31 cellular contexts compared by ENCODE assay signal in the genomic region with DNA sequence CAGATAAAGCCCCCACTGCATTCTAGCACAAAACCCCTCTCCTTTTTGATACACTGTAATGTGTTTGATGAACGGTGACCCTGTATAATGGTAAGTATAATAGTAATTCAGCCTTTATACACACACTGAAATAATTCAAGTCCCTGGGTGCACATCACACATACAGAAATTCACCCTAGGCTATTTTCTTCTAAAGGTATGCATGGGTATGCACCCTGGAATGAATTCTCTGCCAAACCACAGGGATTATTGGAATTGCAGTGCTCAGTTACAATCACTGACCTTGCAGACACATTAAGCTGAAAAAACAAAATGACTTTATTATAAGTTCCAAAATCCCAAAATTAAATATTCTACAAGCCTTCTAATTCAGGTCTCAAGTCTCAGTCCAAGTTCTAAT.
DNase-seq lines count a peak whose midpoint lies in the region; ATAC-seq and TF ChIP-seq lines count a peak whose summit lies in the region.
"Had no signal": no experiment of that assay in that cellular context is flagged by ENCODE, and none has a peak within 500 bp of the region (broad histone marks: within the 10 kb centered on the region; RNA-seq: fewer than 3 reads in every experiment).

No MANE protein-coding gene starts in this region.

- no peaks in the 10 kb centered on the region for H3K36me3 Mint-ChIP-seq in activated T-helper 1 cell treated with anti-CD3 and anti-CD28 coated beads, Interleukin-12 subunit alpha, Interleukin-12 subunit beta, Interleukin-2, Interleukin-4 antibody, amounts not matched to agents 30 ng/mL and 10 ng/mL and 1 ng/mL, durations not matched to agents 14 hours and 24 hours and 36 hours (ENCODE audit: low read depth)
- H3K36me3 Mint-ChIP-seq in activated naive CD4-positive, alpha-beta T cell treated with anti-CD3 and anti-CD28 coated beads for 36 hours (ENCODE audit: low read depth) = no peaks in the 10 kb centered on the region
- H3K36me3 Mint-ChIP-seq: activated CD8-positive, alpha-beta memory T cell treated with anti-CD3 and anti-CD28 coated beads, Interleukin-2, amount 10 ng/mL, durations not matched to agents 7 days and 5 days; CD8-positive, alpha-beta T cell; neural progenitor cell had no signal

- H3K9me3 Mint-ChIP-seq in activated T-helper 1 cell treated with anti-CD3 and anti-CD28 coated beads, Interleukin-12 subunit alpha, Interleukin-12 subunit beta, Interleukin-2, Interleukin-4 antibody, amounts not matched to agents 30 ng/mL and 10 ng/mL and 1 ng/mL, durations not matched to agents 14 hours and 24 hours and 36 hours = no peaks in the 10 kb centered on the region
- H3K9me3 Mint-ChIP-seq in activated naive CD4-positive, alpha-beta T cell treated with anti-CD3 and anti-CD28 coated beads for 36 hours = peaks cover 6% of the 10 kb centered on the region
- H3K9me3 Mint-ChIP-seq: activated T-cell treated with anti-CD3 and anti-CD28 coated beads, Interleukin-2, amount 50 U/mL, for 4 hours; neural progenitor cell had no signal

- H3K4me1 ChIP-seq in GM23248 (ENCODE audit: insufficient read depth) = peaks cover 28% of the 10 kb centered on the region
- H3K4me1 ChIP-seq: parathyroid adenoma, spleen had no signal

- in situ Hi-C loops in GM23248 (cut with MboI) = no loop called here

- no peaks in the 10 kb centered on the region for H3K9me3 ChIP-seq in GM23248 (ENCODE audit: low read depth)
- H3K9me3 ChIP-seq: A549 had no signal

- CTCF ChIA-PET in AG04449 (lab: Yijun Ruan, JAX) = interaction anchor here (0.6 kb wide), 1 partner anchor 12 kb away, joined by 3 read pairs; no protein-coding TSS in a partner anchor
- CTCF ChIA-PET in activated naive CD4-positive, alpha-beta T cell treated with anti-CD3 and anti-CD28 coated beads for 36 hours (lab: Charles Lee) = no interaction called here

- H3K27me3 Mint-ChIP-seq in activated T-helper 1 cell treated with anti-CD3 and anti-CD28 coated beads, Interleukin-12 subunit alpha, Interleukin-12 subunit beta, Interleukin-2, Interleukin-4 antibody, amounts not matched to agents 30 ng/mL and 10 ng/mL and 1 ng/mL, durations not matched to agents 14 hours and 24 hours and 36 hours (ENCODE audit: insufficient read depth) = no peaks in the 10 kb centered on the region
- no peaks in the 10 kb centered on the region for H3K27me3 Mint-ChIP-seq in activated naive CD4-positive, alpha-beta T cell treated with anti-CD3 and anti-CD28 coated beads for 36 hours (ENCODE audit: low read depth)
- H3K27me3 Mint-ChIP-seq: activated CD8-positive, alpha-beta memory T cell treated with anti-CD3 and anti-CD28 coated beads, Interleukin-2, amount 10 ng/mL, durations not matched to agents 7 days and 5 days; activated naive CD8-positive, alpha-beta T cell treated with anti-CD3 and anti-CD28 coated beads, Interleukin-2, amount 50 U/mL, for 24 hours; B cell had no signal

- intact Hi-C loops in activated T-helper 1 cell treated with anti-CD3 and anti-CD28 coated beads, Interleukin-12 subunit alpha, Interleukin-12 subunit beta, Interleukin-2, Interleukin-4 antibody, amounts not matched to agents 30 ng/mL and 10 ng/mL and 1 ng/mL, durations not matched to agents 14 hours and 24 hours and 36 hours (cut with micrococcal nuclease) = no loop called here
- intact Hi-C loops in activated naive CD4-positive, alpha-beta T cell treated with anti-CD3 and anti-CD28 coated beads for 36 hours (cut with micrococcal nuclease) = no loop called here

- 0 out of 2 replicates have a peak, but pooled peaks cover 6% of the 10 kb centered on the region for H3F3A ChIP-seq in GM23248 (ENCODE audit: insufficient read depth)

- WGBS in GM23248 (ENCODE audit: low coverage in 1 of 2, low lambda C conversion rate in 2 of 2, missing lambda C conversion rate in 2 of 2), 2 experiments = 30 to 38% methylated on average over 1 of the region's 1 CpG

- no peak overlapping the region for H3K9ac ChIP-seq in GM23248
- H3K9ac ChIP-seq: neural progenitor cell, parathyroid adenoma had no signal

- no peak for TF ChIP-seq CTCF in AG04449 (IDR thresholded peaks at IDR 0.05; ENCODE audit: insufficient read depth, low read length, missing control alignments)

- no peaks in the 10 kb centered on the region for H3K79me2 ChIP-seq in GM23248 (ENCODE audit: insufficient read depth)
- H3K79me2 ChIP-seq: parathyroid adenoma had no signal

- H3K4me1 Mint-ChIP-seq in activated T-helper 1 cell treated with anti-CD3 and anti-CD28 coated beads, Interleukin-12 subunit alpha, Interleukin-12 subunit beta, Interleukin-2, Interleukin-4 antibody, amounts not matched to agents 30 ng/mL and 10 ng/mL and 1 ng/mL, durations not matched to agents 14 hours and 24 hours and 36 hours (ENCODE audit: low read depth) = no peaks in the 10 kb centered on the region
- H3K4me1 Mint-ChIP-seq in activated naive CD4-positive, alpha-beta T cell treated with anti-CD3 and anti-CD28 coated beads for 36 hours (ENCODE audit: low read depth) = no peaks in the 10 kb centered on the region
- H3K4me1 Mint-ChIP-seq: activated CD8-positive, alpha-beta memory T cell treated with anti-CD3 and anti-CD28 coated beads, Interleukin-2, amount 10 ng/mL, durations not matched to agents 7 days and 5 days; activated naive CD8-positive, alpha-beta T cell treated with anti-CD3 and anti-CD28 coated beads, Interleukin-2, amount 50 U/mL, for 24 hours; B cell had no signal

- H3K27ac Mint-ChIP-seq in activated T-helper 1 cell treated with anti-CD3 and anti-CD28 coated beads, Interleukin-12 subunit alpha, Interleukin-12 subunit beta, Interleukin-2, Interleukin-4 antibody, amounts not matched to agents 30 ng/mL and 10 ng/mL and 1 ng/mL, durations not matched to agents 14 hours and 24 hours and 36 hours = no peak overlapping the region
- H3K27ac Mint-ChIP-seq in activated naive CD4-positive, alpha-beta T cell treated with anti-CD3 and anti-CD28 coated beads for 36 hours = no peak overlapping the region
- H3K27ac Mint-ChIP-seq: activated CD8-positive, alpha-beta memory T cell treated with anti-CD3 and anti-CD28 coated beads, Interleukin-2, amount 10 ng/mL, durations not matched to agents 7 days and 5 days; activated naive CD8-positive, alpha-beta T cell treated with anti-CD3 and anti-CD28 coated beads, Interleukin-2, amount 50 U/mL, for 24 hours; B cell; CD8-positive, alpha-beta T cell; neural progenitor cell had no signal

- H3K4me3 Mint-ChIP-seq in activated T-helper 1 cell treated with anti-CD3 and anti-CD28 coated beads, Interleukin-12 subunit alpha, Interleukin-12 subunit beta, Interleukin-2, Interleukin-4 antibody, amounts not matched to agents 30 ng/mL and 10 ng/mL and 1 ng/mL, durations not matched to agents 14 hours and 24 hours and 36 hours = no peak overlapping the region
- H3K4me3 Mint-ChIP-seq in activated naive CD4-positive, alpha-beta T cell treated with anti-CD3 and anti-CD28 coated beads for 36 hours = no peak overlapping the region
- H3K4me3 Mint-ChIP-seq: activated CD8-positive, alpha-beta memory T cell treated with anti-CD3 and anti-CD28 coated beads, Interleukin-2, amount 10 ng/mL, durations not matched to agents 7 days and 5 days; activated naive CD8-positive, alpha-beta T cell treated with anti-CD3 and anti-CD28 coated beads, Interleukin-2, amount 50 U/mL, for 24 hours; activated T-cell treated with anti-CD3 and anti-CD28 coated beads, Interleukin-2, amount 50 U/mL, for 4 hours; B cell; CD8-positive, alpha-beta T cell; neural progenitor cell had no signal

- H3K4me3 ChIP-seq in AG04449 (ENCODE audit: low read depth, low read length) = no peak overlapping the region
- no peak overlapping the region for H3K4me3 ChIP-seq in GM23248
- H3K4me3 ChIP-seq: A549, neural progenitor cell, spleen had no signal

- H3K4me2 ChIP-seq in GM23248 (ENCODE audit: unreplicated experiment) = peak overlapping the region; percentile 34
- H3K4me2 ChIP-seq: A549, neural progenitor cell had no signal

- no peaks in the 10 kb centered on the region for H3K27me3 ChIP-seq in GM23248 (replicated peaks; ENCODE audit: insufficient read depth)
- H3K27me3 ChIP-seq: brain microvascular endothelial cell, neural progenitor cell, spleen had no signal

- peak; percentile 12 for DNase-seq in AG04449 (ENCODE audit: low read depth, low spot score)
- peak; percentile 23 for DNase-seq in GM23248
- peak; percentile 85 for DNase-seq in astrocyte of the hippocampus (ENCODE audit: low read depth, low spot score)
- peak; percentile 41 for DNase-seq in kidney glomerular epithelial cell (lab: John Stamatoyannopoulos, UW)
- DNase-seq in activated T-helper 1 cell treated with anti-CD3 and anti-CD28 coated beads, Interleukin-12 subunit alpha, Interleukin-12 subunit beta, Interleukin-2, Interleukin-4 antibody, amounts not matched to agents 30 ng/mL and 10 ng/mL and 1 ng/mL, durations not matched to agents 14 hours and 24 hours and 36 hours (ENCODE audit: low spot score) = no peak
- DNase-seq in activated naive CD4-positive, alpha-beta T cell treated with anti-CD3 and anti-CD28 coated beads for 36 hours = no peak
- DNase-seq in islet precursor cell = no peak
- DNase-seq: activated CD4-positive, alpha-beta T cell treated with anti-CD3 and anti-CD28 coated beads, Interleukin-2, amount 50 U/mL, for 4 hours; activated CD4-positive, CD25-positive, alpha-beta regulatory T cell; activated CD8-positive, alpha-beta memory T cell treated with anti-CD3 and anti-CD28 coated beads, Interleukin-2, amount 10 ng/mL, durations not matched to agents 7 days and 5 days; activated naive CD8-positive, alpha-beta T cell treated with anti-CD3 and anti-CD28 coated beads, Interleukin-2, amount 50 U/mL, for 24 hours; activated T-cell treated with anti-CD3 and anti-CD28 coated beads, Interleukin-2, amount 50 U/mL, for 4 hours; brain microvascular endothelial cell; CD8-positive, alpha-beta T cell; HCEC 1CT; hypothalamus; Karpas-422; NCI-H1694; right cardiac atrium; RPMI8226; spleen; stimulated activated CD4-positive, alpha-beta T cell treated with anti-CD3 and anti-CD28 coated beads, Interleukin-2, amount 100 ng/mL, for 24 hours; stimulated activated naive CD8-positive, alpha-beta T cell treated with anti-CD3 and anti-CD28 coated beads, Interleukin-15, Interleukin-2, amounts not matched to agents 100 U/mL and 50 U/mL, for 24 hours; T-helper 1 cell had no signal

- H2AFZ ChIP-seq in GM23248 = no peak overlapping the region
- H2AFZ ChIP-seq: neural progenitor cell, parathyroid adenoma had no signal

- POLR2A ChIA-PET in AG04449 (lab: Yijun Ruan, JAX) = no interaction called here

- H3K27ac ChIP-seq in GM23248 = no peak overlapping the region
- H3K27ac ChIP-seq: A549, brain microvascular endothelial cell, neural progenitor cell, parathyroid adenoma, spleen had no signal

- H3K9me2 ChIP-seq in GM23248 (ENCODE audit: insufficient read depth) = no peaks in the 10 kb centered on the region

- H3K36me3 ChIP-seq in GM23248 (ENCODE audit: low read depth) = no peaks in the 10 kb centered on the region
- H3K36me3 ChIP-seq: brain microvascular endothelial cell, neural progenitor cell, spleen had no signal

- H4K20me1 ChIP-seq in GM23248 (ENCODE audit: insufficient read depth) = no peaks in the 10 kb centered on the region

- no peak for ATAC-seq in HG03280 (IDR thresholded peaks at IDR 0.05; ENCODE audit: unreplicated experiment)
- ATAC-seq: A549; activated CD8-positive, alpha-beta memory T cell treated with anti-CD3 and anti-CD28 coated beads, Interleukin-2, amount 10 ng/mL, durations not matched to agents 7 days and 5 days; activated naive CD8-positive, alpha-beta T cell treated with anti-CD3 and anti-CD28 coated beads, Interleukin-2, amount 50 U/mL, for 24 hours; activated T-cell treated with anti-CD3 and anti-CD28 coated beads, Interleukin-2, amount 50 U/mL, for 4 hours; CD8-positive, alpha-beta T cell; HepG2; left lobe of liver; right cardiac atrium; stimulated activated naive CD8-positive, alpha-beta T cell treated with anti-CD3 and anti-CD28 coated beads, Interleukin-15, Interleukin-2, amounts not matched to agents 100 U/mL and 50 U/mL, for 24 hours had no signal

Comparison
In these comparisons a context has a peak if more than half of its experiments do, and no peak if none do; other contexts are left out.
1. DNase-seq: peak in AG04449 (single experiment), GM23248 (single experiment), astrocyte of the hippocampus (single experiment) and kidney glomerular epithelial cell (single experiment); none in activated T-helper 1 cell treated with anti-CD3 and anti-CD28 coated beads, Interleukin-12 subunit alpha, Interleukin-12 subunit beta, Interleukin-2, Interleukin-4 antibody, amounts not matched to agents 30 ng/mL and 10 ng/mL and 1 ng/mL, durations not matched to agents 14 hours and 24 hours and 36 hours (single experiment), activated naive CD4-positive, alpha-beta T cell treated with anti-CD3 and anti-CD28 coated beads for 36 hours (single experiment) and islet precursor cell (single experiment).